23 cellular contexts compared by ENCODE assay signal in the genomic region with DNA sequence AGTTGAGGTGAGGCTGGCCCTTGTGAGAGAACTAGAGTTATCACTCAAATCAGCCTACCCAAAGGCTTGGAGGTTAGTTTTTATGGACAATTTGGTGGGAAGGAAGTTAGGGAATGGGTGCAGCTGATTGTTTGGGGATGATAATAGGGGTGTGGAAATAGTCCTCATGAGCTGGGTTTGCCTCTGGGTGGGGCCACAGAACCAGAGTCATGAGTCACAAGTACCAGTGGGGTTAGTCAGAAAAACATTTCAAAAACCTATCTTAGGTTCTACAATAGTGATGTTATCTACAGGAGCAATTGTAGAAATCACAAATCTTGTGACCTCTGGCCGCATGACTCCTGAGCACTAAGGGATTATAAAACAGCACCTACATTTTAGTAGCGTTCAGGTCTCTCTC.
DNase-seq lines count a peak whose midpoint lies in the region; ATAC-seq and TF ChIP-seq lines count a peak whose summit lies in the region.
"Had no signal": no experiment of that assay in that cellular context is flagged by ENCODE, and none has a peak within 500 bp of the region (broad histone marks: within the 10 kb centered on the region; RNA-seq: fewer than 3 reads in every experiment).

No MANE protein-coding gene starts in this region.

- WGBS in endodermal cell (ENCODE audit: insufficient coverage in 1 of 2, insufficient read length in 1 of 2), 2 experiments: 100% methylated on average over 2 of the region's 2 CpGs; no CpG with 5 or more reads in 1 of the 2 experiments
- WGBS in hepatocyte (ENCODE audit: low lambda C conversion rate, missing lambda C conversion rate): 83% methylated on average over 2 of the region's 2 CpGs

- no peak overlapping the region for H3K27ac Mint-ChIP-seq in endodermal cell
- H3K27ac Mint-ChIP-seq: activated CD4-positive, alpha-beta memory T cell treated with anti-CD3 and anti-CD28 coated beads for 36 hours; immature natural killer cell; T-helper 1 cell treated with Interleukin-12 subunit alpha and Interleukin-12 subunit beta and Interleukin-4 antibody, amounts not matched to agents 30 μg/mL and 1 μg/mL, for 36 hours had no signal

- no peak overlapping the region for H3K4me2 ChIP-seq in hepatocyte
- H3K4me2 ChIP-seq: A549 had no signal

- peaks cover 5% of the 10 kb centered on the region for H3K36me3 Mint-ChIP-seq in endodermal cell (ENCODE audit: low read depth)
- H3K36me3 Mint-ChIP-seq: activated CD4-positive, alpha-beta memory T cell treated with anti-CD3 and anti-CD28 coated beads for 36 hours had no signal

- peak overlapping the region; percentile 43; the same call in 1 of the 2 replicates for H3K27ac ChIP-seq in ACC112 (ENCODE audit: low read depth, low read length)
- no peak overlapping the region for H3K27ac ChIP-seq in endodermal cell (ENCODE audit: low read depth, low read length)
- H3K27ac ChIP-seq in hepatocyte: peak overlapping the region; percentile 47
- H3K27ac ChIP-seq: A549, adrenal gland, C4-2B, neutrophil, WERI-Rb-1 had no signal

- H2AFZ ChIP-seq in ACC112 (ENCODE audit: low read length, unreplicated experiment) (no peak overlapping the region), hepatocyte (no peak overlapping the region)

- H3K9ac ChIP-seq in endodermal cell (ENCODE audit: extremely low read depth, low read length, poor library complexity, severe bottlenecking): no peak overlapping the region

- H3K27me3 ChIP-seq in ACC112 (ENCODE audit: insufficient read depth, low read length) (no peaks in the 10 kb centered on the region), endodermal cell (ENCODE audit: control insufficient read depth, insufficient read depth, low read length, poor library complexity, severe bottlenecking) (no peaks in the 10 kb centered on the region), hepatocyte (no peaks in the 10 kb centered on the region)
- H3K27me3 ChIP-seq: adrenal gland, neutrophil had no signal

- TF ChIP-seq CTCF in endodermal cell (conservative IDR thresholded peaks at IDR 0.05) (no peak), hepatocyte (IDR thresholded peaks at IDR 0.05; ENCODE audit: poor library complexity) (no peak), GM10266 (IDR thresholded peaks at IDR 0.05; ENCODE audit: control insufficient read depth, insufficient read depth, low read depth, missing control alignments) (no peak)

- peaks cover 30% of the 10 kb centered on the region for H3K4me1 ChIP-seq in ACC112 (ENCODE audit: control insufficient read depth, insufficient read depth, low read length, unreplicated experiment)
- no peaks in the 10 kb centered on the region for H3K4me1 ChIP-seq in endodermal cell (ENCODE audit: control insufficient read depth, insufficient read depth, low read length)
- peaks cover 10% of the 10 kb centered on the region for H3K4me1 ChIP-seq in hepatocyte (ENCODE audit: insufficient read depth)
- H3K4me1 ChIP-seq: A549, adrenal gland had no signal

- H3K4me3 Mint-ChIP-seq in endodermal cell: no peak overlapping the region
- H3K4me3 Mint-ChIP-seq: activated CD4-positive, alpha-beta memory T cell treated with anti-CD3 and anti-CD28 coated beads for 36 hours; central memory CD8-positive, alpha-beta T cell; immature natural killer cell; T-helper 1 cell treated with Interleukin-12 subunit alpha and Interleukin-12 subunit beta and Interleukin-4 antibody, amounts not matched to agents 30 μg/mL and 1 μg/mL, for 36 hours had no signal

- DNase-seq in NCI-H226: peak; percentile 41
- no peak for DNase-seq in endodermal cell
- DNase-seq in hepatocyte (ENCODE audit: low spot score): no peak
- no peak for DNase-seq in GM10266 (ENCODE audit: extremely low spot score)
- no peak for DNase-seq in dedifferentiated amniotic fluid mesenchymal stem cell (ENCODE audit: extremely low spot score)
- DNase-seq: activated CD4-positive, alpha-beta memory T cell treated with anti-CD3 and anti-CD28 coated beads for 36 hours; activated gamma-delta T cell treated with Interleukin-2 at 50 U/mL for 16 hours; adrenal gland; immature natural killer cell; KBM-7; MV-4-11; NCI-H1694 treated with DMSO at 0.1 percent for 48 hours; NCI-H2227 treated with DMSO at 0.1 percent for 48 hours; WERI-Rb-1 had no signal

- H3K79me2 ChIP-seq in ACC112 (ENCODE audit: control insufficient read depth, insufficient read depth, low read length, unreplicated experiment) (no peaks in the 10 kb centered on the region), hepatocyte (no peaks in the 10 kb centered on the region)

- peaks cover 2% of the 10 kb centered on the region for H3K4me1 Mint-ChIP-seq in endodermal cell
- H3K4me1 Mint-ChIP-seq: central memory CD8-positive, alpha-beta T cell had no signal

- H3K4me3 ChIP-seq in ACC112 (ENCODE audit: low read depth, low read length) (no peak overlapping the region; the same call in 1 of the 2 replicates), endodermal cell (ENCODE audit: low read length) (peak overlapping the region; percentile 28), hepatocyte (no peak overlapping the region)
- H3K4me3 ChIP-seq: A549, adrenal gland, lung had no signal

- no peaks in the 10 kb centered on the region for H4K20me1 ChIP-seq in hepatocyte (ENCODE audit: insufficient read depth, poor library complexity, severe bottlenecking)

- no peaks in the 10 kb centered on the region for H3K27me3 Mint-ChIP-seq in endodermal cell (ENCODE audit: insufficient read depth)
- H3K27me3 Mint-ChIP-seq: activated CD4-positive, alpha-beta memory T cell treated with anti-CD3 and anti-CD28 coated beads for 36 hours; central memory CD8-positive, alpha-beta T cell had no signal

- ATAC-seq in HG02678 (IDR thresholded peaks at IDR 0.05; ENCODE audit: unreplicated experiment): no peak
- no peak for ATAC-seq in HG02973 (IDR thresholded peaks at IDR 0.05; ENCODE audit: unreplicated experiment)
- ATAC-seq: A549 had no signal

- no peaks in the 10 kb centered on the region for H3K36me3 ChIP-seq in ACC112 (ENCODE audit: insufficient read depth, low read length)
- H3K36me3 ChIP-seq in endodermal cell (ENCODE audit: control insufficient read depth, insufficient read depth, low read length): no peaks in the 10 kb centered on the region
- H3K36me3 ChIP-seq in hepatocyte (replicated peaks; ENCODE audit: insufficient read depth, low read depth): no peaks in the 10 kb centered on the region
- H3K36me3 ChIP-seq: adrenal gland, neutrophil, WERI-Rb-1 had no signal

- H3K9me3 ChIP-seq in endodermal cell (ENCODE audit: control insufficient read depth, low read length): peaks cover 8% of the 10 kb centered on the region
- no peaks in the 10 kb centered on the region for H3K9me3 ChIP-seq in hepatocyte (ENCODE audit: low read depth)
- H3K9me3 ChIP-seq: A549, adrenal gland, neutrophil had no signal

- H3K9me3 Mint-ChIP-seq in endodermal cell: peaks cover 10% of the 10 kb centered on the region

- no peaks in the 10 kb centered on the region for H3K9me2 ChIP-seq in hepatocyte (replicated peaks; ENCODE audit: insufficient read depth)
